13 cellular contexts compared by ENCODE assay signal in the genomic region with DNA sequence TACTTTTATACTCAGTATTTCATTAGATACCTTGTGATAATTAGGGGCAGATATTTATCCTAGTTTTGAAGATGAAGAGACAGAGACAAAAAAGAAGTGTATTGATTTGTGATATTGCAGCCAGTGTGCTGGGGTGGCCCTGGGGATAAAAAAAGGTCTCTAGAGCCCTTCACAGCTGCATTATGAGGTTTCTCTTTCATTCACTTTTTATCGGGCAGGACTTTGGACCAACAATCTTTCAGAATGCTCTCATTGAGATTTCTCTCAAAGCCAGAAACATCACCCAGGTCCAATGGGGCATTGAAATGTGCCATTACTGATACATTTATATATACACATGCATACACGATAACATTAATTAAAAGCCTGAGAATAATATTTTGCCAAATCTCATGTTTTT. TPM values are rescaled to one million over a fixed set of nuclear protein-coding genes. Genes with fewer than 3 reads are reported as not detected.
DNase-seq lines count a peak whose midpoint lies in the region; ATAC-seq, FAIRE-seq and TF ChIP-seq lines count a peak whose summit lies in the region.
"Had no signal": no experiment of that assay in that cellular context is flagged by ENCODE, and none has a peak within 500 bp of the region (broad histone marks: within the 10 kb centered on the region; RNA-seq: fewer than 3 reads in every experiment).

No MANE protein-coding gene starts in this region.

- no peaks in the 10 kb centered on the region for H4K20me1 ChIP-seq in hepatocyte (ENCODE audit: insufficient read depth, poor library complexity, severe bottlenecking)

- peaks cover 9% of the 10 kb centered on the region for H3K79me2 ChIP-seq in hepatocyte

- no peaks in the 10 kb centered on the region for H3K27me3 ChIP-seq in hepatocyte

- DNase-seq in activated T-helper 2 cell treated with anti-CD3 and anti-CD28 coated beads, Interferon-gamma antibody, Interleukin-2, Interleukin-4, amounts not matched to agents 10 μg/mL and 5 μg/mL and 100 μg/mL, durations not matched to agents 14 hours and 24 hours and 36 hours (ENCODE audit: low spot score), result no peak
- DNase-seq in RCC 7860 (ENCODE audit: low spot score), result no peak
- DNase-seq in hepatocyte (ENCODE audit: low spot score), result no peak
- no peak for DNase-seq in NCI-H1105 (lab: John Stamatoyannopoulos, UW)
- DNase-seq: activated CD8-positive, alpha-beta memory T cell treated with anti-CD3 and anti-CD28 coated beads for 24 hours; DMS53; naive B cell; stimulated activated CD8-positive, alpha-beta memory T cell treated with anti-CD3 and anti-CD28 coated beads, Interleukin-4, amount 100 ng/mL, for 48 hours had no signal

- H3K36me3 ChIP-seq in hepatocyte (replicated peaks; ENCODE audit: insufficient read depth, low read depth), result no peaks in the 10 kb centered on the region

- no peaks in the 10 kb centered on the region for H3K4me1 ChIP-seq in hepatocyte (ENCODE audit: insufficient read depth)

- no peak overlapping the region for H3K4me3 Mint-ChIP-seq in activated T-helper 2 cell treated with anti-CD3 and anti-CD28 coated beads, Interferon-gamma antibody, Interleukin-2, Interleukin-4, amounts not matched to agents 10 μg/mL and 5 μg/mL and 100 μg/mL, durations not matched to agents 14 hours and 24 hours and 36 hours (ENCODE audit: low read depth)
- H3K4me3 Mint-ChIP-seq: naive B cell had no signal

- no peak overlapping the region for H3K4me2 ChIP-seq in hepatocyte

- intact Hi-C loops in activated T-helper 2 cell treated with anti-CD3 and anti-CD28 coated beads, Interferon-gamma antibody, Interleukin-2, Interleukin-4, amounts not matched to agents 10 μg/mL and 5 μg/mL and 100 μg/mL, durations not matched to agents 14 hours and 24 hours and 36 hours (cut with micrococcal nuclease), result loop anchor here (1.0 to 2.0 kb wide), 2 partner anchors 20 to 35 kb away; a partner anchor contains a TSS

- H3K9me3 Mint-ChIP-seq in activated T-helper 2 cell treated with anti-CD3 and anti-CD28 coated beads, Interferon-gamma antibody, Interleukin-2, Interleukin-4, amounts not matched to agents 10 μg/mL and 5 μg/mL and 100 μg/mL, durations not matched to agents 14 hours and 24 hours and 36 hours, result no peaks in the 10 kb centered on the region
- H3K9me3 Mint-ChIP-seq: IgD-negative memory B cell, naive B cell had no signal

- H3K9me2 ChIP-seq in hepatocyte (replicated peaks; ENCODE audit: insufficient read depth), result no peaks in the 10 kb centered on the region

- H3K27ac Mint-ChIP-seq in activated T-helper 2 cell treated with anti-CD3 and anti-CD28 coated beads, Interferon-gamma antibody, Interleukin-2, Interleukin-4, amounts not matched to agents 10 μg/mL and 5 μg/mL and 100 μg/mL, durations not matched to agents 14 hours and 24 hours and 36 hours, result peak overlapping the region; percentile 42
- H3K27ac Mint-ChIP-seq: IgD-negative memory B cell had no signal

- WGBS in hepatocyte (ENCODE audit: low lambda C conversion rate, missing lambda C conversion rate), result 93% methylated on average over 2 of the region's 2 CpGs

- no peak overlapping the region for H2AFZ ChIP-seq in hepatocyte

- no peak overlapping the region for H3K27ac ChIP-seq in hepatocyte

- H3K27me3 Mint-ChIP-seq in activated T-helper 2 cell treated with anti-CD3 and anti-CD28 coated beads, Interferon-gamma antibody, Interleukin-2, Interleukin-4, amounts not matched to agents 10 μg/mL and 5 μg/mL and 100 μg/mL, durations not matched to agents 14 hours and 24 hours and 36 hours (ENCODE audit: low read depth), result no peaks in the 10 kb centered on the region
- H3K27me3 Mint-ChIP-seq: IgD-negative memory B cell, naive B cell had no signal

- TF ChIP-seq CTCF in hepatocyte (IDR thresholded peaks at IDR 0.05; ENCODE audit: poor library complexity), result no peak

- H3K9me3 ChIP-seq in hepatocyte (ENCODE audit: low read depth), result no peaks in the 10 kb centered on the region

- peaks cover 50% of the 10 kb centered on the region for H3K36me3 Mint-ChIP-seq in activated T-helper 2 cell treated with anti-CD3 and anti-CD28 coated beads, Interferon-gamma antibody, Interleukin-2, Interleukin-4, amounts not matched to agents 10 μg/mL and 5 μg/mL and 100 μg/mL, durations not matched to agents 14 hours and 24 hours and 36 hours (ENCODE audit: low read depth)

- no peak overlapping the region for H3K4me3 ChIP-seq in hepatocyte

- peaks cover 21% of the 10 kb centered on the region for H3K4me1 Mint-ChIP-seq in activated T-helper 2 cell treated with anti-CD3 and anti-CD28 coated beads, Interferon-gamma antibody, Interleukin-2, Interleukin-4, amounts not matched to agents 10 μg/mL and 5 μg/mL and 100 μg/mL, durations not matched to agents 14 hours and 24 hours and 36 hours (ENCODE audit: low read depth)
- H3K4me1 Mint-ChIP-seq: naive B cell had no signal

- ATAC-seq in GM18870 (IDR thresholded peaks at IDR 0.05; ENCODE audit: unreplicated experiment) (peak; percentile 50), GM21381 (IDR thresholded peaks at IDR 0.05; ENCODE audit: unreplicated experiment) (peak; percentile 40), HG03039 (IDR thresholded peaks at IDR 0.05; ENCODE audit: unreplicated experiment) (peak; percentile 43), GM21360 (IDR thresholded peaks at IDR 0.05; ENCODE audit: unreplicated experiment) (no peak)

- no peak for FAIRE-seq in RCC 7860 (lab: Jason Lieb, UNC)

RNA-seq across cellular contexts. Expression of a gene that starts 20.5 kb away (rescaled TPM):
- 119 and 121 TPM in 2 replicates for total RNA-seq in activated T-helper 2 cell treated with anti-CD3 and anti-CD28 coated beads, Interferon-gamma antibody, Interleukin-2, Interleukin-4, amounts not matched to agents 10 μg/mL and 5 μg/mL and 100 μg/mL, durations not matched to agents 14 hours and 24 hours and 36 hours
- total RNA-seq in hepatocyte, result 101 and 175 TPM in 2 replicates
- polyA plus RNA-seq in hepatocyte, result 109 and 147 TPM in 2 replicates

RNA-seq across cellular contexts. Expression of a gene that starts 36.0 kb away (rescaled TPM):
- total RNA-seq in activated T-helper 2 cell treated with anti-CD3 and anti-CD28 coated beads, Interferon-gamma antibody, Interleukin-2, Interleukin-4, amounts not matched to agents 10 μg/mL and 5 μg/mL and 100 μg/mL, durations not matched to agents 14 hours and 24 hours and 36 hours, result 124 and 126 TPM in 2 replicates
- 112 TPM in 2 replicates for total RNA-seq in hepatocyte
- polyA plus RNA-seq in hepatocyte, result 34.4 and 34.5 TPM in 2 replicates

RNA-seq across cellular contexts. Expression of a gene that starts 36.3 kb away (rescaled TPM):
- 89.2 and 91.7 TPM in 2 replicates for total RNA-seq in activated T-helper 2 cell treated with anti-CD3 and anti-CD28 coated beads, Interferon-gamma antibody, Interleukin-2, Interleukin-4, amounts not matched to agents 10 μg/mL and 5 μg/mL and 100 μg/mL, durations not matched to agents 14 hours and 24 hours and 36 hours
- 202 and 233 TPM in 2 replicates for total RNA-seq in hepatocyte
- 157 and 165 TPM in 2 replicates for polyA plus RNA-seq in hepatocyte
